Comparison of ENCODE assay signal across 22 cellular contexts in the genomic region with DNA sequence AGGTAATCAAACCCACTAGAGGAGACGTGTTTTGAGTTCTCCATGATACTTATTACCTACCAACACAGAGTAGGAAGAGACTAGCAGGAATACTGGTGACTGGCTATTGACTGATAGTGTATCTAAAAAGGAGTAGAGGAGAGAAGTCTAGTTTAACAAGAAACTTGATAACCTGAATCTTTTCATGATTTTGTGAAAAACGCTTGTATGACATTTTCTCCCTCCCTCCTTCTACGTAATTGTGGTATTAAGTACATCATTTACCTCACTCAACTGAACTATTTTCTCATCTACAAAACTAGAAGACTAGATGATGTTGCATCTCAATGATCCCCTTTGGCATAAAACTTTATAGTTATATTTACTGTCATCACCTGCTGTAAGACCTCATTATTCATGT.
"Had no signal": no experiment of that assay in that cellular context is flagged by ENCODE, and none has a peak within 500 bp of the region (broad histone marks: within the 10 kb centered on the region; RNA-seq: fewer than 3 reads in every experiment).

No MANE protein-coding gene starts in this region.

- H3K9me3 ChIP-seq: esophagus muscularis mucosa, gastroesophageal sphincter, heart left ventricle, left lung, lower lobe of right lung, mucosa of descending colon had no signal

- FAIRE-seq: colon, endothelial cell of umbilical vein, frontal cortex, islet of Langerhans, keratinocyte had no signal

- ATAC-seq: foreskin keratinocyte; gastroesophageal sphincter; heart left ventricle; left cardiac atrium; left lung; left ventricle myocardium superior; lower lobe of right lung; mucosa of descending colon; naive thymus-derived CD4-positive, alpha-beta T cell had no signal

- H3K4me1 ChIP-seq: foreskin keratinocyte had no signal

- H3K27me3 ChIP-seq: dorsolateral prefrontal cortex, esophagus muscularis mucosa, foreskin keratinocyte, gastroesophageal sphincter, heart left ventricle, left lung had no signal

- DNase-seq: dermis blood vessel endothelial cell; dorsolateral prefrontal cortex; effector CD4-positive, alpha-beta T cell; effector memory CD4-positive, alpha-beta T cell; foreskin keratinocyte; heart left ventricle; hippocampal formation; left cardiac atrium; left lung; left ventricle myocardium superior; lower lobe of right lung; mesenchymal stem cell; mucosa of descending colon; naive thymus-derived CD4-positive, alpha-beta T cell had no signal

- H3K4me3 ChIP-seq: coronary artery, dorsolateral prefrontal cortex, esophagus muscularis mucosa, gastroesophageal sphincter, heart left ventricle, left lung, lower lobe of right lung, mucosa of descending colon had no signal

- H3K27ac ChIP-seq: coronary artery, dorsolateral prefrontal cortex, foreskin keratinocyte, gastroesophageal sphincter, heart left ventricle, left lung, lower lobe of right lung had no signal
